ENCODE assay signal across 16 cellular contexts in genomic region chr11:128902515-128903066, GRCh38. TPM values are rescaled to one million over a fixed set of nuclear protein-coding genes. Genes with fewer than 3 reads are reported as not detected.
DNase-seq lines count a peak whose midpoint lies in the region; ATAC-seq and TF ChIP-seq lines count a peak whose summit lies in the region.
"Had no signal": no experiment of that assay in that cellular context is flagged by ENCODE, and none has a peak within 500 bp of the region (broad histone marks: within the 10 kb centered on the region; RNA-seq: fewer than 3 reads in every experiment).

No MANE protein-coding gene starts in this region.

- peak; percentile 21 for DNase-seq in HT1080 (ENCODE audit: low read depth)
- DNase-seq in astrocyte of the hippocampus (ENCODE audit: low read depth, low spot score): peak; percentile 53
- no peak for DNase-seq in right lobe of liver
- DNase-seq in NCI-H2171 treated with DMSO at 0.1 percent for 48 hours (lab: John Stamatoyannopoulos, UW): no peak
- DNase-seq in NCI-H1105 (lab: John Stamatoyannopoulos, UW): no peak
- DNase-seq: activated T-cell treated with anti-CD3 and anti-CD28 coated beads, Interleukin-2, amount 50 U/mL, for 72 hours; CD4-positive, CD25-positive, alpha-beta regulatory T cell; NCI-H187; NCI-H748 treated with DMSO at 0.1 percent for 48 hours; stimulated activated CD4-positive, alpha-beta T cell treated with anti-CD3 and anti-CD28 coated beads, Interleukin-2, amount 100 ng/mL, for 48 hours; uterus had no signal

- H3K4me1 ChIP-seq in iPS-18a (ENCODE audit: control insufficient read depth, low read depth, low read length) (peaks cover 32% of the 10 kb centered on the region), subcutaneous abdominal adipose tissue (ENCODE audit: control insufficient read depth in 5 of 5, insufficient read depth in 5 of 5, low read length in 5 of 5) (peaks cover 0 to 74% (median 28%) of the 10 kb centered on the region in 5 donors), right lobe of liver (peaks cover 0 to 43% (median 13%) of the 10 kb centered on the region in 4 donors)
- H3K4me1 ChIP-seq: uterus had no signal

- H3K36me3 ChIP-seq in iPS-18a (ENCODE audit: control insufficient read depth, low read depth, low read length) (no peaks in the 10 kb centered on the region), subcutaneous abdominal adipose tissue (ENCODE audit: control insufficient read depth in 5 of 5, insufficient read depth in 5 of 5, low read length in 5 of 5) (peaks cover 0 to 3% (median 0%) of the 10 kb centered on the region in 5 donors), right lobe of liver (no peaks in the 10 kb centered on the region)
- H3K36me3 ChIP-seq: gastroesophageal sphincter, uterus had no signal

- H3K27me3 ChIP-seq in iPS-18a (ENCODE audit: control insufficient read depth, insufficient read depth, low read length): peaks cover 97% of the 10 kb centered on the region
- H3K27me3 ChIP-seq in subcutaneous abdominal adipose tissue (ENCODE audit: control insufficient read depth in 5 of 5, insufficient read depth in 4 of 5, low read length in 5 of 5): peaks cover 0 to 13% (median 0%) of the 10 kb centered on the region in 5 donors
- H3K27me3 ChIP-seq in right lobe of liver: peaks cover 0 to 6% of the 10 kb centered on the region in 2 donors
- H3K27me3 ChIP-seq: gastroesophageal sphincter, uterus had no signal

- no peak for TF ChIP-seq POLR2A in right lobe of liver (IDR thresholded peaks at IDR 0.05)

- intact Hi-C loops in right lobe of liver (cut with DNase I): no loop called here

- H3K9ac ChIP-seq in iPS-18a (ENCODE audit: low read length): no peak overlapping the region
- no peak overlapping the region for H3K9ac ChIP-seq in subcutaneous abdominal adipose tissue (ENCODE audit: low read length in 5 of 5)

- H3K4me3 ChIP-seq in iPS-18a (ENCODE audit: low read length): peak overlapping the region; percentile 45
- H3K4me3 ChIP-seq in subcutaneous abdominal adipose tissue (ENCODE audit: low read depth in 1 of 5, low read length in 5 of 5): no peak overlapping the region
- no peak overlapping the region for H3K4me3 ChIP-seq in right lobe of liver
- H3K4me3 ChIP-seq: gastroesophageal sphincter, uterus had no signal

- WGBS in right lobe of liver (ENCODE audit: insufficient coverage, low coverage, low lambda C conversion rate, missing lambda C conversion rate): 85% methylated on average over 7 of the region's 10 CpGs

- no peaks in the 10 kb centered on the region for H3K9me3 ChIP-seq in iPS-18a (ENCODE audit: control insufficient read depth, low read depth, low read length)
- H3K9me3 ChIP-seq in subcutaneous abdominal adipose tissue (ENCODE audit: control insufficient read depth in 5 of 5, low read length in 5 of 5): no peaks in the 10 kb centered on the region
- no peaks in the 10 kb centered on the region for H3K9me3 ChIP-seq in right lobe of liver
- H3K9me3 ChIP-seq: gastroesophageal sphincter, uterus had no signal

- TF ChIP-seq CTCF in right lobe of liver (IDR thresholded peaks at IDR 0.05): no peak

- no peak for ATAC-seq in right lobe of liver
- ATAC-seq: activated T-cell treated with anti-CD3 and anti-CD28 coated beads, Interleukin-2, amount 50 U/mL, for 72 hours; gastroesophageal sphincter; stimulated activated effector memory CD8-positive, alpha-beta T cell treated with anti-CD3 and anti-CD28 coated beads, Interleukin-12 subunit alpha, Interleukin-12 subunit beta, amount 100 ng/mL, for 72 hours had no signal

- H3K27ac ChIP-seq in iPS-18a (ENCODE audit: low read length) (no peak overlapping the region), subcutaneous abdominal adipose tissue (ENCODE audit: low read depth, low read length) (peak overlapping the region; percentile 15), right lobe of liver (no peak overlapping the region)
- H3K27ac ChIP-seq: gastroesophageal sphincter, uterus had no signal

RNA-seq across cellular contexts. Expression of gene KCNJ5, which starts 11.4 kb away (rescaled TPM):
- not detected in 2 replicates for total RNA-seq in HT1080 (2014; rRNA removed; shearing (Covaris generic))
- polyA plus RNA-seq in HT1080 (2015; cell fraction: cytosol; rRNA removed): not detected in 2 replicates
- not detected in 2 replicates for polyA plus RNA-seq in HT1080 (2015; cell fraction: nucleus; rRNA removed)
- under 1 TPM; 0.05 to 0.80 (median 0.11) TPM for total RNA-seq in right lobe of liver
- total RNA-seq: CD4-positive, CD25-positive, alpha-beta regulatory T cell; dermis microvascular lymphatic vessel endothelial cell had no signal
- polyA plus RNA-seq: CD4-positive, CD25-positive, alpha-beta regulatory T cell had no signal

RNA-seq across cellular contexts. Expression of gene KCNJ1, which starts 35.5 kb away (rescaled TPM):
- total RNA-seq in HT1080 (2014; rRNA removed; shearing (Covaris generic)): not detected in 2 replicates
- polyA plus RNA-seq in HT1080 (2015; cell fraction: cytosol; rRNA removed): not detected in 2 replicates
- polyA plus RNA-seq in HT1080 (2015; cell fraction: nucleus; rRNA removed): not detected in 2 replicates
- not detected for total RNA-seq in right lobe of liver
- total RNA-seq: activated T-cell treated with anti-CD3 and anti-CD28 coated beads, Interleukin-2, amount 50 U/mL, for 72 hours; CD4-positive, CD25-positive, alpha-beta regulatory T cell; uterus had no signal

RNA-seq across cellular contexts. Expression of gene TP53AIP1, which starts 40.1 kb away (rescaled TPM):
- not detected in 2 replicates for total RNA-seq in HT1080 (2014; rRNA removed; shearing (Covaris generic))
- polyA plus RNA-seq in HT1080 (2015; cell fraction: cytosol; rRNA removed): not detected in 2 replicates
- not detected in 2 replicates for polyA plus RNA-seq in HT1080 (2015; cell fraction: nucleus; rRNA removed)
- total RNA-seq in right lobe of liver: under 1 TPM in 1 of 6 experiments, not detected in 5; 0.22 TPM
- total RNA-seq: CD4-positive, CD25-positive, alpha-beta regulatory T cell; dermis microvascular lymphatic vessel endothelial cell had no signal
- polyA plus RNA-seq: CD4-positive, CD25-positive, alpha-beta regulatory T cell had no signal

Comparison
In these comparisons a context has a peak if more than half of its experiments do, and no peak if none do; other contexts are left out.
1. DNase-seq: peak in HT1080 (single experiment) and astrocyte of the hippocampus (single experiment); none in right lobe of liver (0 of 3), NCI-H2171 treated with DMSO at 0.1 percent for 48 hours (single experiment) and NCI-H1105 (single experiment).